ENCODE assay signal across 8 cellular contexts in genomic region chr5:136802382-136802781, GRCh38.
DNase-seq lines count a peak whose midpoint lies in the region; ATAC-seq and TF ChIP-seq lines count a peak whose summit lies in the region.

No MANE protein-coding gene starts in this region.

- H3K4me3 Mint-ChIP-seq in activated CD4-positive, alpha-beta memory T cell treated with anti-CD3 and anti-CD28 coated beads for 36 hours = no peak overlapping the region

- no peak overlapping the region for H3K27ac Mint-ChIP-seq in activated CD4-positive, alpha-beta memory T cell treated with anti-CD3 and anti-CD28 coated beads for 36 hours

- H3K9me3 Mint-ChIP-seq in activated CD4-positive, alpha-beta memory T cell treated with anti-CD3 and anti-CD28 coated beads for 36 hours = no peaks in the 10 kb centered on the region

- H3K9me2 ChIP-seq in HCT116 (ENCODE audit: insufficient read depth) = no peaks in the 10 kb centered on the region

- H3K4me1 Mint-ChIP-seq in activated CD4-positive, alpha-beta memory T cell treated with anti-CD3 and anti-CD28 coated beads for 36 hours (ENCODE audit: low read depth) = no peaks in the 10 kb centered on the region

- POLR2A ChIA-PET in HCT116 (lab: Charles Lee) = no interaction called here
- POLR2A ChIA-PET in activated CD4-positive, alpha-beta memory T cell treated with anti-CD3 and anti-CD28 coated beads for 36 hours (lab: Charles Lee) = no interaction called here

- no peak overlapping the region for H2AFZ ChIP-seq in HCT116 (ENCODE audit: low read depth, low read length, poor library complexity, severe bottlenecking)

- ATAC-seq in HCT116 (no peak; the same call in 1 of the 2 replicates), GM19324 (IDR thresholded peaks at IDR 0.05; ENCODE audit: low FRiP score, unreplicated experiment) (no peak), HG03135 (IDR thresholded peaks at IDR 0.05; ENCODE audit: unreplicated experiment) (no peak)

- H3K4me1 ChIP-seq in HCT116 (ENCODE audit: control insufficient read depth in 1 of 2, insufficient read depth in 2 of 2, low read length in 2 of 2) (no peaks in the 10 kb centered on the region), left ventricle myocardium inferior (no peaks in the 10 kb centered on the region)

- H3K27me3 ChIP-seq in HCT116 (ENCODE audit: insufficient read depth, low read length) = 0 out of 2 replicates have a peak, but pooled peaks cover 3% of the 10 kb centered on the region
- no peaks in the 10 kb centered on the region for H3K27me3 ChIP-seq in left ventricle myocardium inferior (ENCODE audit: low read depth)

- no peak overlapping the region for H3K9ac ChIP-seq in HCT116 (ENCODE audit: low read length)

- no peak overlapping the region for H3K4me3 ChIP-seq in HCT116 (replicated peaks in 1 of 2; ENCODE audit: low read depth in 1 of 2, low read length in 2 of 2)
- H3K4me3 ChIP-seq in left ventricle myocardium inferior = no peak overlapping the region

- no peaks in the 10 kb centered on the region for H3K79me2 ChIP-seq in HCT116 (ENCODE audit: insufficient read depth, low read length)

- no peaks in the 10 kb centered on the region for H4K20me1 ChIP-seq in HCT116 (ENCODE audit: insufficient read depth)

- TF ChIP-seq CTCF in 22Rv1 (IDR thresholded peaks at IDR 0.05) (peak; percentile 49), HCT116 (IDR thresholded peaks at IDR 0.05 in 2 of 3, conservative IDR thresholded peaks at IDR 0.05 in 1 of 3; ENCODE audit: borderline replicate concordance in 1 of 3, insufficient read depth in 1 of 3, low read depth in 2 of 3, low read length in 2 of 3) (peak in 2 of 3 experiments; percentile 25 to 33; a peak in 2 of 6 replicates), left ventricle myocardium inferior (IDR thresholded peaks at IDR 0.05; ENCODE audit: borderline replicate concordance) (peak; percentile 56)

- no peak overlapping the region for H3K4me2 ChIP-seq in HCT116 (ENCODE audit: low read length)

- H3K9me3 ChIP-seq in HCT116 (ENCODE audit: control insufficient read depth in 1 of 2, insufficient read depth in 1 of 2, low read depth in 1 of 2, low read length in 2 of 2) = no peaks in the 10 kb centered on the region
- no peaks in the 10 kb centered on the region for H3K9me3 ChIP-seq in left ventricle myocardium inferior (replicated peaks)

- DNase-seq in HCT116 (ENCODE audit: low read depth, low spot score) (no peak), RKO (ENCODE audit: low spot score) (peak; percentile 24), left ventricle myocardium inferior (no peak)
- DNase-seq in activated effector memory CD4-positive, alpha-beta T cell treated with anti-CD3 and anti-CD28 coated beads, Interleukin-2, amount 50 U/mL, for 16 hours = no peak
- no peak for DNase-seq in activated CD4-positive, alpha-beta memory T cell treated with anti-CD3 and anti-CD28 coated beads for 36 hours

- CTCF ChIA-PET in HCT116 (lab: Charles Lee) = interaction anchor here (1.0 kb wide), 1 partner anchor 518 kb away, joined by 3 read pairs; no protein-coding TSS in a partner anchor
- CTCF ChIA-PET in activated CD4-positive, alpha-beta memory T cell treated with anti-CD3 and anti-CD28 coated beads for 36 hours (lab: Charles Lee) = no interaction called here

- H3K27me3 Mint-ChIP-seq in activated CD4-positive, alpha-beta memory T cell treated with anti-CD3 and anti-CD28 coated beads for 36 hours = no peaks in the 10 kb centered on the region

- H3K36me3 Mint-ChIP-seq in activated CD4-positive, alpha-beta memory T cell treated with anti-CD3 and anti-CD28 coated beads for 36 hours = no peaks in the 10 kb centered on the region

- RAD21 ChIA-PET in HCT116 (lab: Charles Lee; ENCODE audit: low non-redundant PET in 1 of 2, low total read pairs in 2 of 2, uncharacterized antibody in 2 of 2, unreplicated experiment in 2 of 2) = no interaction called here

- TF ChIP-seq POLR2A in HCT116 (IDR thresholded peaks at IDR 0.05; ENCODE audit: borderline replicate concordance, extremely low read depth, insufficient read depth, insufficient read length) = no peak

- H3K36me3 ChIP-seq in HCT116 (ENCODE audit: control insufficient read depth in 1 of 2, insufficient read depth in 2 of 2, low read length in 2 of 2) = no peaks in the 10 kb centered on the region
- H3K36me3 ChIP-seq in left ventricle myocardium inferior = no peaks in the 10 kb centered on the region

- BruUV-seq in HCT116 (replicated peaks; lab: Mats Ljungman, UMichigan) = no TSS peak

- H3K27ac ChIP-seq in 22Rv1 = no peak overlapping the region
- no peak overlapping the region for H3K27ac ChIP-seq in HCT116 (ENCODE audit: low read depth, low read length)
- H3K27ac ChIP-seq in left ventricle myocardium inferior (replicated peaks) = no peak overlapping the region

- intact Hi-C loops in HCT116 (cut with micrococcal nuclease) (loop anchor here (5.0 to 10.0 kb wide), 2 partner anchors 415 to 692 kb away; partner anchors contain the start of gene SPOCK1), left ventricle myocardium inferior (cut with micrococcal nuclease) (loop anchor here (10.0 kb wide), 2 partner anchors 252 to 692 kb away; partner anchors contain the start of gene SPOCK1)
- intact Hi-C loops in activated CD4-positive, alpha-beta memory T cell treated with anti-CD3 and anti-CD28 coated beads for 36 hours (cut with micrococcal nuclease) = no loop called here

- TF ChIP-seq RAD21 in HCT116 (IDR thresholded peaks at IDR 0.05; ENCODE audit: low read depth) = peak; percentile 57

TF ChIP-seq in HCT116, 20 proteins besides CTCF, POLR2A, EP300 and RAD21:
- no peak for TF ChIP-seq ELF1 (IDR thresholded peaks at IDR 0.05; ENCODE audit: borderline replicate concordance, low read depth)
- TF ChIP-seq FOSL1 (IDR thresholded peaks at IDR 0.05; ENCODE audit: low read depth) = no peak
- no peak for TF ChIP-seq YY1 (IDR thresholded peaks at IDR 0.05; ENCODE audit: extremely low read depth, insufficient replicate concordance, low read depth, low read length)
- no peak for TF ChIP-seq SIN3A (IDR thresholded peaks at IDR 0.05; ENCODE audit: low read depth)
- TF ChIP-seq CBX3 (IDR thresholded peaks at IDR 0.05; ENCODE audit: low read depth) = no peak
- TF ChIP-seq ATF3 (IDR thresholded peaks at IDR 0.05) = no peak
- TF ChIP-seq EZH2phosphoT487 (IDR thresholded peaks at IDR 0.05; ENCODE audit: borderline replicate concordance) = no peak
- no peak for TF ChIP-seq POLR2AphosphoS5 (IDR thresholded peaks at IDR 0.05; ENCODE audit: low read depth, low read length)
TF ChIP-seq in HCT116: peak in this region for 0.
